19 cellular contexts compared by ENCODE assay signal in the genomic region with DNA sequence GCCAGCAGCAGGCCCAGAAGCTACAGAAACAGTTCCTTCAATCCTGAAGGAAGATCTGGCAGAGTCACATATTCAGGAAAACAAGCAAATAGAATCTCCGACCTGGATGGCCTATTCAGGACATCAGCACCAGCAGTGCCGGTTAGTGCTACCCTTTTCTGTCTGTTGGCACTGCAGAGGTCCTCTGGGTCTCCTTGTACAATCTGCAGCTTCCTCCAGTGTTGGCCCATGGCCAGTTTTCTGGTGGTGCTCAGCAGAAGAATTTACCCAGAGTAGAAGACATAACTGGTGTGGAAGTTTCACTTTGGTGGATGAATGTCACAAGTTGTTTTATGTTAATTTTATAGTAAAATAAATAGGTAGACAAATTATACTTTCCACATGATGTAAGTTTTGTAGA.
DNase-seq lines count a peak whose midpoint lies in the region; ATAC-seq and TF ChIP-seq lines count a peak whose summit lies in the region.
"Had no signal": no experiment of that assay in that cellular context is flagged by ENCODE, and none has a peak within 500 bp of the region (broad histone marks: within the 10 kb centered on the region; RNA-seq: fewer than 3 reads in every experiment).

No MANE protein-coding gene starts in this region.

- H2AFZ ChIP-seq in SK-N-SH (ENCODE audit: low read depth): no peak overlapping the region

- H3K27me3 Mint-ChIP-seq in activated CD8-positive, alpha-beta T cell treated with anti-CD3 and anti-CD28 coated beads for 36 hours: no peaks in the 10 kb centered on the region
- no peaks in the 10 kb centered on the region for H3K27me3 Mint-ChIP-seq in activated CD8-positive, alpha-beta T cell treated with anti-CD3 and anti-CD28 coated beads, Interleukin-2, amount 10 ng/mL, durations not matched to agents 7 days and 5 days (ENCODE audit: low read depth)
- H3K27me3 Mint-ChIP-seq in CD4-positive, alpha-beta memory T cell: no peaks in the 10 kb centered on the region
- no peaks in the 10 kb centered on the region for H3K27me3 Mint-ChIP-seq in naive thymus-derived CD8-positive, alpha-beta T cell

- no peak for TF ChIP-seq EP300 in SK-N-SH (IDR thresholded peaks at IDR 0.05; ENCODE audit: borderline replicate concordance in 1 of 2, low read depth in 1 of 2, low read length in 1 of 2)

- no peak for TF ChIP-seq POLR2A in adrenal gland (IDR thresholded peaks at IDR 0.05)

- H3K27ac ChIP-seq in CD4-positive, alpha-beta memory T cell (ENCODE audit: low read depth, low read length): no peak overlapping the region
- H3K27ac ChIP-seq in adrenal gland (no peak overlapping the region), SK-N-SH (ENCODE audit: low read depth in 2 of 2, low read length in 1 of 2) (no peak overlapping the region)
- H3K27ac ChIP-seq: RWPE1 had no signal

- H3K36me3 Mint-ChIP-seq in activated CD8-positive, alpha-beta T cell treated with anti-CD3 and anti-CD28 coated beads for 36 hours (ENCODE audit: low read depth): no peaks in the 10 kb centered on the region
- no peaks in the 10 kb centered on the region for H3K36me3 Mint-ChIP-seq in activated CD8-positive, alpha-beta T cell treated with anti-CD3 and anti-CD28 coated beads, Interleukin-2, amount 10 ng/mL, durations not matched to agents 7 days and 5 days (ENCODE audit: low read depth)
- no peaks in the 10 kb centered on the region for H3K36me3 Mint-ChIP-seq in CD4-positive, alpha-beta memory T cell
- no peaks in the 10 kb centered on the region for H3K36me3 Mint-ChIP-seq in naive thymus-derived CD8-positive, alpha-beta T cell

- peak; percentile 28 for DNase-seq in activated CD8-positive, alpha-beta T cell treated with anti-CD3 and anti-CD28 coated beads for 36 hours
- no peak for DNase-seq in activated CD8-positive, alpha-beta T cell treated with anti-CD3 and anti-CD28 coated beads, Interleukin-2, amount 10 ng/mL, durations not matched to agents 7 days and 5 days
- peak in 3 of 5 donors; percentile 16 to 17 (median 16) for DNase-seq in CD4-positive, alpha-beta memory T cell
- peak in 5 of 7 donors; percentile 18 to 73 (median 37) for DNase-seq in adrenal gland
- peak in 8 of 10 donors; percentile 13 to 80 (median 48) for DNase-seq in naive thymus-derived CD8-positive, alpha-beta T cell
- DNase-seq in activated T-cell treated with anti-CD3 and anti-CD28 coated beads for 4 hours: no peak
- DNase-seq in activated gamma-delta T cell (lab: John Stamatoyannopoulos, UW): no peak
- DNase-seq in SK-N-SH: no peak
- DNase-seq: 8988T, C1 segment of cervical spinal cord, COR-L47, DMS53, NCI-H1048, NCI-H2107, NCI-H226, NCI-H526, OCI-M1 had no signal

- no peaks in the 10 kb centered on the region for H3K79me2 ChIP-seq in SK-N-SH (ENCODE audit: insufficient read depth)

- CTCF ChIA-PET in activated CD8-positive, alpha-beta T cell treated with anti-CD3 and anti-CD28 coated beads for 36 hours (lab: Charles Lee): interaction anchor here (0.9 kb wide), 1 partner anchor 514 kb away, joined by 3 read pairs; no protein-coding TSS in a partner anchor
- CTCF ChIA-PET in activated CD8-positive, alpha-beta T cell treated with anti-CD3 and anti-CD28 coated beads, Interleukin-2, amount 10 ng/mL, durations not matched to agents 7 days and 5 days (lab: Charles Lee): interaction anchor here (1.1 kb wide), 1 partner anchor 22 kb away, joined by 3 read pairs; no protein-coding TSS in a partner anchor
- CTCF ChIA-PET in CD4-positive, alpha-beta memory T cell (lab: Charles Lee; ENCODE audit: partially characterized antibody): no interaction called here
- CTCF ChIA-PET in SK-N-SH (lab: Yijun Ruan, JAX): no interaction called here

- H3K4me3 ChIP-seq in CD4-positive, alpha-beta memory T cell (ENCODE audit: low read length in 2 of 2): no peak overlapping the region
- H3K4me3 ChIP-seq in adrenal gland (no peak overlapping the region), SK-N-SH (ENCODE audit: low read depth in 2 of 2, low read length in 1 of 2) (no peak overlapping the region)

- no peak for TF ChIP-seq CTCF in activated CD8-positive, alpha-beta T cell treated with anti-CD3 and anti-CD28 coated beads for 36 hours (IDR thresholded peaks at IDR 0.05)
- no peak for TF ChIP-seq CTCF in adrenal gland (IDR thresholded peaks at IDR 0.05)
- no peak for TF ChIP-seq CTCF in SK-N-SH (IDR thresholded peaks at IDR 0.05)

- TF ChIP-seq RAD21 in SK-N-SH (IDR thresholded peaks at IDR 0.05; ENCODE audit: low read length): no peak

- no peak for ATAC-seq in activated CD8-positive, alpha-beta T cell treated with anti-CD3 and anti-CD28 coated beads for 36 hours
- no peak for ATAC-seq in activated CD8-positive, alpha-beta T cell treated with anti-CD3 and anti-CD28 coated beads, Interleukin-2, amount 10 ng/mL, durations not matched to agents 7 days and 5 days
- peak; percentile 68 to 71 for ATAC-seq in naive thymus-derived CD8-positive, alpha-beta T cell
- ATAC-seq: HCT116 had no signal

- H3K9ac ChIP-seq in SK-N-SH: no peak overlapping the region

- peaks cover 31% of the 10 kb centered on the region for H3K4me1 Mint-ChIP-seq in activated CD8-positive, alpha-beta T cell treated with anti-CD3 and anti-CD28 coated beads for 36 hours (ENCODE audit: low read depth)
- H3K4me1 Mint-ChIP-seq in activated CD8-positive, alpha-beta T cell treated with anti-CD3 and anti-CD28 coated beads, Interleukin-2, amount 10 ng/mL, durations not matched to agents 7 days and 5 days (ENCODE audit: low read depth): peaks cover 20% of the 10 kb centered on the region
- H3K4me1 Mint-ChIP-seq in CD4-positive, alpha-beta memory T cell: peaks cover 13 to 39% (median 21%) of the 10 kb centered on the region in 4 donors
- peaks cover 15 to 38% (median 31%) of the 10 kb centered on the region in 4 donors for H3K4me1 Mint-ChIP-seq in naive thymus-derived CD8-positive, alpha-beta T cell

- H3K9me3 ChIP-seq in CD4-positive, alpha-beta memory T cell (ENCODE audit: control insufficient read depth in 1 of 2, low read length in 2 of 2): no peaks in the 10 kb centered on the region
- H3K9me3 ChIP-seq in adrenal gland (replicated peaks in 1 of 3): no peaks in the 10 kb centered on the region
- no peaks in the 10 kb centered on the region for H3K9me3 ChIP-seq in SK-N-SH

- H3K9me3 Mint-ChIP-seq in activated CD8-positive, alpha-beta T cell treated with anti-CD3 and anti-CD28 coated beads for 36 hours: no peaks in the 10 kb centered on the region
- no peaks in the 10 kb centered on the region for H3K9me3 Mint-ChIP-seq in activated CD8-positive, alpha-beta T cell treated with anti-CD3 and anti-CD28 coated beads, Interleukin-2, amount 10 ng/mL, durations not matched to agents 7 days and 5 days (ENCODE audit: insufficient read depth)
- H3K9me3 Mint-ChIP-seq in CD4-positive, alpha-beta memory T cell: no peaks in the 10 kb centered on the region
- H3K9me3 Mint-ChIP-seq in naive thymus-derived CD8-positive, alpha-beta T cell: no peaks in the 10 kb centered on the region

- H4K20me1 ChIP-seq in SK-N-SH (ENCODE audit: insufficient read depth): no peaks in the 10 kb centered on the region

- H3K4me3 Mint-ChIP-seq in activated CD8-positive, alpha-beta T cell treated with anti-CD3 and anti-CD28 coated beads for 36 hours: no peak overlapping the region
- H3K4me3 Mint-ChIP-seq in activated CD8-positive, alpha-beta T cell treated with anti-CD3 and anti-CD28 coated beads, Interleukin-2, amount 10 ng/mL, durations not matched to agents 7 days and 5 days: no peak overlapping the region
- H3K4me3 Mint-ChIP-seq in CD4-positive, alpha-beta memory T cell: no peak overlapping the region
- peak overlapping the region in 1 of 10 donors; percentile 63 for H3K4me3 Mint-ChIP-seq in naive thymus-derived CD8-positive, alpha-beta T cell

- no peaks in the 10 kb centered on the region for H3K27me3 ChIP-seq in CD4-positive, alpha-beta memory T cell (ENCODE audit: insufficient read depth, low read length)
- H3K27me3 ChIP-seq in adrenal gland (no peaks in the 10 kb centered on the region), SK-N-SH (ENCODE audit: insufficient read depth) (no peaks in the 10 kb centered on the region)

- H3K4me2 ChIP-seq in SK-N-SH: no peak overlapping the region

- H3K27ac Mint-ChIP-seq in activated CD8-positive, alpha-beta T cell treated with anti-CD3 and anti-CD28 coated beads for 36 hours: no peak overlapping the region
- no peak overlapping the region for H3K27ac Mint-ChIP-seq in activated CD8-positive, alpha-beta T cell treated with anti-CD3 and anti-CD28 coated beads, Interleukin-2, amount 10 ng/mL, durations not matched to agents 7 days and 5 days
- peak overlapping the region in 3 of 7 donors; percentile 36 to 60 (median 42) for H3K27ac Mint-ChIP-seq in CD4-positive, alpha-beta memory T cell
- H3K27ac Mint-ChIP-seq in naive thymus-derived CD8-positive, alpha-beta T cell: peak overlapping the region in 6 of 10 donors; percentile 3 to 62 (median 34)

- POLR2A ChIA-PET in activated CD8-positive, alpha-beta T cell treated with anti-CD3 and anti-CD28 coated beads for 36 hours (lab: Charles Lee): interaction anchor here (1.2 kb wide), 1 partner anchor 13 kb away, joined by 3 read pairs; no protein-coding TSS in a partner anchor
- POLR2A ChIA-PET in activated CD8-positive, alpha-beta T cell treated with anti-CD3 and anti-CD28 coated beads, Interleukin-2, amount 10 ng/mL, durations not matched to agents 7 days and 5 days (lab: Charles Lee): no interaction called here
- POLR2A ChIA-PET in CD4-positive, alpha-beta memory T cell (lab: Charles Lee; ENCODE audit: partially characterized antibody): interaction anchor here (0.7 to 1.1 kb wide), 3 partner anchors 9 to 53 kb away, joined by 3 read pairs; no protein-coding TSS in a partner anchor
- POLR2A ChIA-PET in naive thymus-derived CD8-positive, alpha-beta T cell (lab: Charles Lee): interaction anchor here (1.2 to 1.4 kb wide), 2 partner anchors 10 to 37 kb away, joined by 4 to 5 read pairs; no protein-coding TSS in a partner anchor
- POLR2A ChIA-PET in SK-N-SH (lab: Yijun Ruan, JAX): no interaction called here

- H3K4me1 ChIP-seq in CD4-positive, alpha-beta memory T cell (ENCODE audit: insufficient read depth, low read length): peaks cover 3% of the 10 kb centered on the region
- peaks cover 0 to 14% of the 10 kb centered on the region in 2 donors for H3K4me1 ChIP-seq in adrenal gland (replicated peaks in 1 of 2)
- peaks cover 0 to 16% of the 10 kb centered on the region in 2 experiments; a peak in 3 of 4 replicates for H3K4me1 ChIP-seq in SK-N-SH (ENCODE audit: control insufficient read depth in 1 of 2, insufficient read depth in 2 of 2, low read depth in 1 of 2, low read length in 1 of 2)

- intact Hi-C loops in activated CD8-positive, alpha-beta T cell treated with anti-CD3 and anti-CD28 coated beads for 36 hours (cut with micrococcal nuclease): no loop called here
- intact Hi-C loops in CD4-positive, alpha-beta memory T cell (cut with micrococcal nuclease): no loop called here
- intact Hi-C loops in adrenal gland (cut with DNase I): no loop called here

- no peaks in the 10 kb centered on the region for H3K36me3 ChIP-seq in CD4-positive, alpha-beta memory T cell (ENCODE audit: insufficient read depth, low read length)
- no peaks in the 10 kb centered on the region for H3K36me3 ChIP-seq in adrenal gland (replicated peaks in 1 of 2)
- H3K36me3 ChIP-seq in SK-N-SH (replicated peaks in 1 of 2; ENCODE audit: control insufficient read depth in 1 of 2, insufficient read depth in 2 of 2, low read length in 1 of 2): no peaks in the 10 kb centered on the region

- no peaks in the 10 kb centered on the region for H3K9me2 ChIP-seq in SK-N-SH

- peaks cover 4% of the 10 kb centered on the region for H3F3A ChIP-seq in SK-N-SH (replicated peaks; ENCODE audit: insufficient read depth)

- WGBS in adrenal gland, 4 donors: 67 to 94% (median 78%) methylated on average over 2 of the region's 2 CpGs
- WGBS in SK-N-SH (ENCODE audit: low lambda C conversion rate): 95% methylated on average over 2 of the region's 2 CpGs

Comparison
In these comparisons a context has a peak if more than half of its experiments do, and no peak if none do; other contexts are left out.
1. DNase-seq: peak in activated CD8-positive, alpha-beta T cell treated with anti-CD3 and anti-CD28 coated beads for 36 hours (single experiment), CD4-positive, alpha-beta memory T cell (3 of 5), adrenal gland (5 of 7) and naive thymus-derived CD8-positive, alpha-beta T cell (8 of 10); none in activated CD8-positive, alpha-beta T cell treated with anti-CD3 and anti-CD28 coated beads, Interleukin-2, amount 10 ng/mL, durations not matched to agents 7 days and 5 days (single experiment), activated T-cell treated with anti-CD3 and anti-CD28 coated beads for 4 hours (single experiment), activated gamma-delta T cell (single experiment) and SK-N-SH (single experiment).
2. POLR2A ChIA-PET loops: an anchor here in activated CD8-positive, alpha-beta T cell treated with anti-CD3 and anti-CD28 coated beads for 36 hours (1.2 kb wide), CD4-positive, alpha-beta memory T cell (0.7 to 1.1 kb wide) and naive thymus-derived CD8-positive, alpha-beta T cell (1.2 to 1.4 kb wide); none called in activated CD8-positive, alpha-beta T cell treated with anti-CD3 and anti-CD28 coated beads, Interleukin-2, amount 10 ng/mL, durations not matched to agents 7 days and 5 days and SK-N-SH.
3. ATAC-seq: peak in naive thymus-derived CD8-positive, alpha-beta T cell (2 of 2); none in activated CD8-positive, alpha-beta T cell treated with anti-CD3 and anti-CD28 coated beads for 36 hours (single experiment) and activated CD8-positive, alpha-beta T cell treated with anti-CD3 and anti-CD28 coated beads, Interleukin-2, amount 10 ng/mL, durations not matched to agents 7 days and 5 days (single experiment).
4. H3K27ac Mint-ChIP-seq: peak in naive thymus-derived CD8-positive, alpha-beta T cell (6 of 10); none in activated CD8-positive, alpha-beta T cell treated with anti-CD3 and anti-CD28 coated beads for 36 hours (single experiment) and activated CD8-positive, alpha-beta T cell treated with anti-CD3 and anti-CD28 coated beads, Interleukin-2, amount 10 ng/mL, durations not matched to agents 7 days and 5 days (single experiment).
5. CTCF ChIA-PET loops: an anchor here in activated CD8-positive, alpha-beta T cell treated with anti-CD3 and anti-CD28 coated beads for 36 hours (0.9 kb wide) and activated CD8-positive, alpha-beta T cell treated with anti-CD3 and anti-CD28 coated beads, Interleukin-2, amount 10 ng/mL, durations not matched to agents 7 days and 5 days (1.1 kb wide); none called in CD4-positive, alpha-beta memory T cell and SK-N-SH.